Comparison of ENCODE assay signal across 14 cellular contexts in genomic region chr9:75624984-75625383, GRCh38.
"Had no signal": no experiment of that assay in that cellular context is flagged by ENCODE, and none has a peak within 500 bp of the region (broad histone marks: within the 10 kb centered on the region; RNA-seq: fewer than 3 reads in every experiment).

No MANE protein-coding gene starts in this region.

- DNase-seq: activated CD4-positive, alpha-beta memory T cell treated with anti-CD3 and anti-CD28 coated beads for 36 hours; activated T-cell treated with anti-CD3 and anti-CD28 coated beads, Interleukin-2, amount 50 U/mL, for 72 hours; aorta; mesendoderm; right lobe of liver; spleen; stimulated activated CD4-positive, alpha-beta T cell treated with anti-CD3 and anti-CD28 coated beads, Interleukin-1b, Interleukin-23, amount 100 ng/mL, for 48 hours; stimulated activated naive CD4-positive, alpha-beta T cell; substantia nigra; trophoblast cell had no signal

- H3K27ac ChIP-seq: breast epithelium, right lobe of liver had no signal

- H3K4me3 Mint-ChIP-seq: activated CD4-positive, alpha-beta memory T cell treated with anti-CD3 and anti-CD28 coated beads for 36 hours; activated T-cell treated with anti-CD3 and anti-CD28 coated beads, Interleukin-2, amount 50 U/mL, for 72 hours had no signal

- H3K9me3 Mint-ChIP-seq: activated CD4-positive, alpha-beta memory T cell treated with anti-CD3 and anti-CD28 coated beads for 36 hours had no signal

- H3K9me3 ChIP-seq: breast epithelium, right lobe of liver, spleen had no signal

- H3K36me3 Mint-ChIP-seq: activated CD4-positive, alpha-beta memory T cell treated with anti-CD3 and anti-CD28 coated beads for 36 hours had no signal

- H3K27ac Mint-ChIP-seq: activated CD4-positive, alpha-beta memory T cell treated with anti-CD3 and anti-CD28 coated beads for 36 hours; activated T-cell treated with anti-CD3 and anti-CD28 coated beads, Interleukin-2, amount 50 U/mL, for 72 hours; progenitor cell of endocrine pancreas had no signal

- H3K27me3 Mint-ChIP-seq: activated CD4-positive, alpha-beta memory T cell treated with anti-CD3 and anti-CD28 coated beads for 36 hours; progenitor cell of endocrine pancreas had no signal

- H3K4me1 ChIP-seq: breast epithelium, right lobe of liver, spleen had no signal

- ATAC-seq: activated T-cell treated with anti-CD3 and anti-CD28 coated beads, Interleukin-2, amount 50 U/mL, for 72 hours; esophagus mucosa had no signal

- H3K27me3 ChIP-seq: right lobe of liver had no signal

- H3K36me3 ChIP-seq: breast epithelium, right lobe of liver, spleen had no signal

- H3K4me3 ChIP-seq: breast epithelium, right lobe of liver, spleen had no signal

- FAIRE-seq: endometrium had no signal
